In genomic region chr4:2008921-2009650, GRCh38 we compare ENCODE assay signal across 8 cellular contexts. TPM values are rescaled to one million over a fixed set of nuclear protein-coding genes. Genes with fewer than 3 reads are reported as not detected.
DNase-seq lines count a peak whose midpoint lies in the region; ATAC-seq and TF ChIP-seq lines count a peak whose summit lies in the region.

Gene NELFA (minus strand): TSS chr4:2008974. CDS start chr4:2008959, 15 bp downstream.

- peaks cover 22% of the 10 kb centered on the region for H3K36me3 Mint-ChIP-seq in activated CD4-positive, alpha-beta T cell treated with anti-CD3 and anti-CD28 coated beads, Interleukin-2, amount 10 ng/mL, durations not matched to agents 24 days and 14 days (ENCODE audit: low read depth)

- intact Hi-C loops in activated CD4-positive, alpha-beta T cell treated with anti-CD3 and anti-CD28 coated beads, Interleukin-2, amount 10 ng/mL, durations not matched to agents 24 days and 14 days (cut with micrococcal nuclease), result loop anchor here (1.0 to 10.0 kb wide), 7 partner anchors 32 to 527 kb away; partner anchors contain the start of genes CFAP99, FAM193A, NSD2 and ZFYVE28
- intact Hi-C loops in colonic mucosa (cut with DNase I), result loop anchor here (10.0 kb wide), 1 partner anchor 164 kb away; no protein-coding TSS in a partner anchor
- intact Hi-C loops in left colon (cut with DNase I, micrococcal nuclease), result no loop called here

- peaks cover 26% of the 10 kb centered on the region for H3K4me1 Mint-ChIP-seq in activated CD4-positive, alpha-beta T cell treated with anti-CD3 and anti-CD28 coated beads, Interleukin-2, amount 10 ng/mL, durations not matched to agents 24 days and 14 days

- H3K4me2 ChIP-seq in BLaER1 treated with 17β-estradiol and CSF1 and Interleukin-3, amounts not matched to agents 10 nM and 100 nM, result peak within 1 kb of the TSS; percentile 90 to 97 (median 94)

- ATAC-seq in GM19324 (IDR thresholded peaks at IDR 0.05; ENCODE audit: low FRiP score, unreplicated experiment), result peak; percentile 91
- ATAC-seq in HG03460 (IDR thresholded peaks at IDR 0.05; ENCODE audit: unreplicated experiment), result peak; percentile 79
- peak; percentile 88 for ATAC-seq in left colon

- H3K27me3 Mint-ChIP-seq in activated CD4-positive, alpha-beta T cell treated with anti-CD3 and anti-CD28 coated beads, Interleukin-2, amount 10 ng/mL, durations not matched to agents 24 days and 14 days, result peaks cover 10% of the 10 kb centered on the region

- peak; percentile 47 for TF ChIP-seq CTCF in colonic mucosa (IDR thresholded peaks at IDR 0.05)

- DNase-seq in NCI-H524 treated with DMSO at 0.1 percent for 48 hours (lab: John Stamatoyannopoulos, UW), result peak; percentile 50
- peak; percentile 98 for DNase-seq in activated CD4-positive, alpha-beta T cell treated with anti-CD3 and anti-CD28 coated beads, Interleukin-2, amount 10 ng/mL, durations not matched to agents 24 days and 14 days
- peak; percentile 97 for DNase-seq in colonic mucosa
- peak; percentile 95 to 98 for DNase-seq in left colon
- DNase-seq in stimulated activated CD4-positive, alpha-beta T cell treated with anti-CD3 and anti-CD28 coated beads, Interleukin-1b, Interleukin-23, amount 100 ng/mL, for 4 hours (ENCODE audit: low read depth in 2 of 2), result peak; percentile 89 to 92

- no peaks in the 10 kb centered on the region for H3K9me3 Mint-ChIP-seq in activated CD4-positive, alpha-beta T cell treated with anti-CD3 and anti-CD28 coated beads, Interleukin-2, amount 10 ng/mL, durations not matched to agents 24 days and 14 days

- no peaks in the 10 kb centered on the region for H3K9me3 ChIP-seq in BLaER1 treated with 17β-estradiol and CSF1 and Interleukin-3, amounts not matched to agents 10 nM and 100 nM (replicated peaks in 1 of 11)
- no peaks in the 10 kb centered on the region for H3K9me3 ChIP-seq in colonic mucosa

- H3K9ac ChIP-seq in BLaER1 treated with 17β-estradiol and CSF1 and Interleukin-3, amounts not matched to agents 10 nM and 100 nM, result peak within 1 kb of the TSS; percentile 91 to 99 (median 97)
- H3K9ac ChIP-seq in colonic mucosa (ENCODE audit: low read depth in 2 of 2, low read length in 2 of 2), result peak within 1 kb of the TSS; percentile 83 to 84

- peaks cover 23 to 40% (median 35%) of the 10 kb centered on the region in 11 experiments; a peak in 20 of 22 replicates for H4K20me1 ChIP-seq in BLaER1 treated with 17β-estradiol and CSF1 and Interleukin-3, amounts not matched to agents 10 nM and 100 nM

- H3K27me3 ChIP-seq in BLaER1 treated with 17β-estradiol and CSF1 and Interleukin-3, amounts not matched to agents 10 nM and 100 nM, result no peaks in the 10 kb centered on the region
- H3K27me3 ChIP-seq in colonic mucosa, result no peaks in the 10 kb centered on the region

- H3K27ac Mint-ChIP-seq in activated CD4-positive, alpha-beta T cell treated with anti-CD3 and anti-CD28 coated beads, Interleukin-2, amount 10 ng/mL, durations not matched to agents 24 days and 14 days, result peak within 1 kb of the TSS; percentile 91

- peaks cover 20 to 34% (median 29%) of the 10 kb centered on the region in 11 experiments for H3K36me3 ChIP-seq in BLaER1 treated with 17β-estradiol and CSF1 and Interleukin-3, amounts not matched to agents 10 nM and 100 nM
- no peaks in the 10 kb centered on the region for H3K36me3 ChIP-seq in colonic mucosa

- H3K4me1 ChIP-seq in BLaER1 treated with 17β-estradiol and CSF1 and Interleukin-3, amounts not matched to agents 10 nM and 100 nM, result peaks cover 27 to 42% (median 38%) of the 10 kb centered on the region in 10 experiments
- H3K4me1 ChIP-seq in colonic mucosa, result no peaks in the 10 kb centered on the region

- peak within 1 kb of the TSS; percentile 95 to 100 (median 98) for H3K27ac ChIP-seq in BLaER1 treated with 17β-estradiol and CSF1 and Interleukin-3, amounts not matched to agents 10 nM and 100 nM
- peak within 1 kb of the TSS; percentile 97 for H3K27ac ChIP-seq in colonic mucosa

- peak within 1 kb of the TSS; percentile 91 for H3K4me3 Mint-ChIP-seq in activated CD4-positive, alpha-beta T cell treated with anti-CD3 and anti-CD28 coated beads, Interleukin-2, amount 10 ng/mL, durations not matched to agents 24 days and 14 days

- peak within 1 kb of the TSS; percentile 75 to 93 (median 85) for H3K4me3 ChIP-seq in BLaER1 treated with 17β-estradiol and CSF1 and Interleukin-3, amounts not matched to agents 10 nM and 100 nM
- peak within 1 kb of the TSS; percentile 87 for H3K4me3 ChIP-seq in colonic mucosa

RNA-seq across cellular contexts. Expression of gene NELFA, which starts in this region (rescaled TPM):
- total RNA-seq in activated CD4-positive, alpha-beta T cell treated with anti-CD3 and anti-CD28 coated beads, Interleukin-2, amount 10 ng/mL, durations not matched to agents 24 days and 14 days, result 51.1 and 57.4 TPM in 2 replicates
- 10 to 100 TPM; 25.7 to 41.5 TPM for total RNA-seq in colonic mucosa
- total RNA-seq in left colon, result 10 to 100 TPM; 28.2 to 28.7 TPM

Comparison
In these comparisons a context has a peak if more than half of its experiments do, and no peak if none do; other contexts are left out.
1. Peak in every context shown above with its lines: DNase-seq, ATAC-seq, H3K4me3 ChIP-seq and H3K27ac ChIP-seq.
2. intact Hi-C loops: an anchor here in activated CD4-positive, alpha-beta T cell treated with anti-CD3 and anti-CD28 coated beads, Interleukin-2, amount 10 ng/mL, durations not matched to agents 24 days and 14 days (1.0 to 10.0 kb wide) and colonic mucosa (10.0 kb wide); none called in left colon.